In genomic region chr9:15541862-15542261, GRCh38 we compare ENCODE assay signal across 2 cellular contexts.
TF ChIP-seq lines count a peak whose summit lies in the region.

No MANE protein-coding gene starts in this region.

TF ChIP-seq in SK-N-SH, 30 proteins besides CTCF, POLR2A, EP300 and RAD21:
- no peak for TF ChIP-seq IRF3 (IDR thresholded peaks at IDR 0.05; ENCODE audit: low read depth, low read length)
- TF ChIP-seq FOXM1 (IDR thresholded peaks at IDR 0.05; ENCODE audit: low read depth) = no peak
- TF ChIP-seq FOXJ3 (CRISPR knock-in tag; IDR thresholded peaks at IDR 0.05) = no peak
- TF ChIP-seq EZH2phosphoT487 (IDR thresholded peaks at IDR 0.05; ENCODE audit: borderline replicate concordance, low read depth) = no peak
- no peak for TF ChIP-seq MEF2A (IDR thresholded peaks at IDR 0.05; ENCODE audit: borderline replicate concordance, low read depth)
- no peak for TF ChIP-seq GABPA (IDR thresholded peaks at IDR 0.05; ENCODE audit: low read depth)
- no peak for TF ChIP-seq TAF1 (IDR thresholded peaks at IDR 0.05; ENCODE audit: borderline replicate concordance, low read depth, low read length)
- TF ChIP-seq RCOR1 (IDR thresholded peaks at IDR 0.05; ENCODE audit: low read length) = no peak
TF ChIP-seq in SK-N-SH: peak in this region for 0.

TF ChIP-seq in SK-N-SH treated with all-trans-retinoic acid at 6 μM for 48 hours, 23 proteins besides CTCF, POLR2A, EP300 and RAD21 (continued from another document):
- TF ChIP-seq PATZ1 (CRISPR knock-in tag; IDR thresholded peaks at IDR 0.05; ENCODE audit: borderline replicate concordance) = no peak
- TF ChIP-seq PPARA (CRISPR knock-in tag; IDR thresholded peaks at IDR 0.05; ENCODE audit: borderline replicate concordance) = no peak
- TF ChIP-seq CREB5 (CRISPR knock-in tag; IDR thresholded peaks at IDR 0.05; ENCODE audit: low read depth) = no peak
- TF ChIP-seq ZNF565 (CRISPR knock-in tag; conservative IDR thresholded peaks at IDR 0.05; ENCODE audit: low read depth) = no peak
- TF ChIP-seq POU6F1 (CRISPR knock-in tag; IDR thresholded peaks at IDR 0.05; ENCODE audit: borderline replicate concordance, low read depth) = no peak
